ENCODE assay signal across 6 cellular contexts in the genomic region with DNA sequence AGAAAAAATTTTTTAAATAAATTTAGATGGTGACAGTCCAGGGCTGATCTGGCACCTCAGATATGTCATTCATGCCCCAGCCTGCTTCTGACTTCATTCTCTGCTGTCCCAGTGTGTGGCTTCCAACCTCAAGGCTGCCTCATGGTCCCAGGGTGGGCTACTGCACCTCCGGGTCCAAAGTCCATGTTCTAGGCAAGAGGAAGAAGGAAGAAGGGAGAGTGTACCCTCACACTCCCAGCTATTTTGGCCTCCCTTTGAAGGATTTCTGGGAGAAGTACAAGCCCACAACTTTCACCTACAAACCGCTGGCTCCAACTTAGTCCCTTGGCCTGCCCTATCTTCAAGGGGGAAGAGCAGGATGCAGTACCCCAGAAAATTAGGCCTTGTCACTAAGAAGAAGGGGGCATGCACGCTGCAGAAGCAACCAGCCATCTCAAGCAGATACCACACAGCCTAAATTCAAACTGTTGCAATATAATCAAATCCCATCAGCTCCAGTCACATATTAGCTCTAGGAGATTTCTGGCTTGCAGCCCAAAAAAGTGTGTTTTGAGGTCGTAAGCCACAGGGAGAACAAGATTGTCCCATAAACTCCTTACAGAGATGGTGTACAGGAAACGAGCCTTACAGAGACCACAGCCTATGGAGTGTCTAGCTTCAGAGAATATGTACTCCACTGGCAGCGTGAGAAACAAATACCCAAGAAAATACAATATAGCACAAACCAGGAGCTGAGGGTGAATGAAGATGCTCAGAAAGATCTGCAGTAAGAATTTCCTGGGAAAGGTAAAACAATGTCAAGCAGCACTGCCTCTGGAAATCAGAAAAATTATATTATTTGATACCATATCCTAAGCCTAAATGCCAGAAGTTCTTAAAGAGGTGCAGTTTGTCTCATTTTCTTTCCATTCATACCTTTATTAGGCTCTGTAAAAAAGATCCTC. TPM values are rescaled to one million over a fixed set of nuclear protein-coding genes. Genes with fewer than 3 reads are reported as not detected.
DNase-seq lines count a peak whose midpoint lies in the region; ATAC-seq and TF ChIP-seq lines count a peak whose summit lies in the region.

No MANE protein-coding gene starts in this region.

- TF ChIP-seq CTCF in foreskin fibroblast (IDR thresholded peaks at IDR 0.05; ENCODE audit: low read depth, low read length) = no peak

- no peaks in the 10 kb centered on the region for H3K36me3 ChIP-seq in aorta (ENCODE audit: control insufficient read depth in 1 of 2, insufficient read depth in 2 of 2, low read length in 1 of 2)

- no peaks in the 10 kb centered on the region for H3K4me1 ChIP-seq in aorta (ENCODE audit: control insufficient read depth in 1 of 2, insufficient read depth in 2 of 2, low read length in 2 of 2)

- H3K27me3 ChIP-seq in aorta (ENCODE audit: control insufficient read depth in 1 of 2, insufficient read depth in 2 of 2, low read length in 1 of 2) = no peaks in the 10 kb centered on the region

- intact Hi-C loops in Right ventricle myocardium inferior (cut with DNase I) (no loop called here), cardiac septum (cut with DNase I) (no loop called here), aorta (cut with DNase I) (no loop called here)

- peak overlapping the region in 1 of 2 donors; percentile 47 for H3K27ac ChIP-seq in aorta (ENCODE audit: low read depth in 1 of 2, low read length in 2 of 2)

- H3K4me3 ChIP-seq in foreskin fibroblast (ENCODE audit: low read depth in 1 of 2, low read length in 2 of 2) (peak overlapping the region; percentile 70 to 75), aorta (ENCODE audit: low read length in 2 of 2) (peak overlapping the region; percentile 90 to 92)

- DNase-seq in Right ventricle myocardium inferior (ENCODE audit: missing footprints) (no peak), cardiac septum (ENCODE audit: low spot score) (no peak), foreskin fibroblast (peak in 1 of 2 donors; percentile 45), aorta (no peak), NCI-H774 (lab: John Stamatoyannopoulos, UW) (no peak)

- WGBS in aorta, 2 donors = 47 to 51% methylated on average over 6 of the region's 6 CpGs

- no peaks in the 10 kb centered on the region for H3K9me3 ChIP-seq in aorta (ENCODE audit: control insufficient read depth, low read length)

- ATAC-seq in Right ventricle myocardium inferior = peak; percentile 23
- no peak for ATAC-seq in aorta (ENCODE audit: low FRiP score)
- ATAC-seq in HG03108 (IDR thresholded peaks at IDR 0.05; ENCODE audit: unreplicated experiment) = no peak

RNA-seq across cellular contexts. Expression of a gene that starts 0.8 kb away (rescaled TPM):
- total RNA-seq in Right ventricle myocardium inferior (17.0 TPM), cardiac septum (9.2 TPM), aorta (10 to 100 TPM; 12.8 to 53.7 TPM)
- polyA plus RNA-seq in aorta = 10 to 100 TPM in 1 of 2 donors, 1 to 10 TPM in 1; 9.1 to 18.2 TPM

RNA-seq across cellular contexts. Expression of a gene that starts 18.8 kb away (rescaled TPM):
- total RNA-seq in Right ventricle myocardium inferior (6.0 TPM), cardiac septum (2.8 TPM), aorta (10 to 100 TPM; 15.7 to 22.3 TPM)
- polyA plus RNA-seq in aorta = 10 to 100 TPM in 1 of 2 donors, 1 to 10 TPM in 1; 3.9 to 13.4 TPM

RNA-seq across cellular contexts. Expression of a gene that starts 37.9 kb away (rescaled TPM):
- total RNA-seq in Right ventricle myocardium inferior = 11.2 TPM
- 7.4 TPM for total RNA-seq in cardiac septum
- total RNA-seq in aorta = 10 to 100 TPM; 12.0 to 40.7 TPM
- 10 to 100 TPM in 1 of 2 donors, 1 to 10 TPM in 1; 3.5 to 11.8 TPM for polyA plus RNA-seq in aorta
